18 cellular contexts compared by ENCODE assay signal in the genomic region with DNA sequence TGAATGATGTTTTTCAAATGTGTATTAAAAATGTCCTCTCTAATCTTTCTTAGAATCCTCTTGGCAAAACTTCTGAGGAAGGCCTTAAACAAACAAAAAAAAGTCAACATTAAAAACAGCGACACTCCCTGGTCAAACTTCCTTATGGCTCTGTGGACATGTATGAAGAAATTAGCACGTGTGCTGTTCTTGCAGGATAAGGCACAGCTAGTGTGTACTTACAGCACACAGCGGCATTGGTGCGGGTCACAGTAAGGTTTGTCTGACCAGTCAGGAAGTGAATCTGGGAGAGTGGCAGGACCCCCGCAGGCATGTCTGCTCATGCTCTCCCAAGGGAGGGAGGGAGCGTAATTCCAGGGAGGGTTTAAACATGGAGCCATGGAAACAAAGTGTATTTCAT. TPM values are rescaled to one million over a fixed set of nuclear protein-coding genes. Genes with fewer than 3 reads are reported as not detected.
DNase-seq lines count a peak whose midpoint lies in the region; ATAC-seq and TF ChIP-seq lines count a peak whose summit lies in the region.
"Had no signal": no experiment of that assay in that cellular context is flagged by ENCODE, and none has a peak within 500 bp of the region (broad histone marks: within the 10 kb centered on the region; RNA-seq: fewer than 3 reads in every experiment).

No MANE protein-coding gene starts in this region.

- ATAC-seq in GM18861 (IDR thresholded peaks at IDR 0.05; ENCODE audit: unreplicated experiment): no peak
- ATAC-seq: T-cell had no signal

- TF ChIP-seq CTCF in esophagus muscularis mucosa (IDR thresholded peaks at IDR 0.05) (no peak), progenitor cell of endocrine pancreas (IDR thresholded peaks at IDR 0.05; ENCODE audit: unreplicated experiment) (peak; percentile 26)

- H3K4me3 ChIP-seq in esophagus muscularis mucosa: no peak overlapping the region
- H3K4me3 ChIP-seq: ascending aorta, smooth muscle cell had no signal

- TF ChIP-seq EP300 in esophagus muscularis mucosa (IDR thresholded peaks at IDR 0.05): no peak

- no peaks in the 10 kb centered on the region for H3K27me3 Mint-ChIP-seq in progenitor cell of endocrine pancreas

- H3K4me1 ChIP-seq in esophagus muscularis mucosa: peaks cover 0 to 21% (median 20%) of the 10 kb centered on the region in 4 donors

- no peaks in the 10 kb centered on the region for H3K27me3 ChIP-seq in esophagus muscularis mucosa
- H3K27me3 ChIP-seq: ascending aorta had no signal

- H3K9me3 Mint-ChIP-seq in progenitor cell of endocrine pancreas (ENCODE audit: low read depth): peaks cover 4% of the 10 kb centered on the region
- H3K9me3 Mint-ChIP-seq: activated CD4-positive, alpha-beta T cell treated with anti-CD3 and anti-CD28 coated beads, Interleukin-2, amount 10 ng/mL, durations not matched to agents 7 days and 5 days; activated T-helper 1 cell treated with anti-CD3 and anti-CD28 coated beads, Interleukin-12 subunit alpha, Interleukin-12 subunit beta, Interleukin-2, Interleukin-4 antibody, amounts not matched to agents 30 ng/mL and 10 ng/mL and 1 ng/mL, durations not matched to agents 14 hours and 24 hours and 36 hours; neural crest cell had no signal

- intact Hi-C loops in esophagus muscularis mucosa (cut with DNase I): no loop called here

- WGBS in esophagus muscularis mucosa: 83% methylated on average over 6 of the region's 6 CpGs

- peaks cover 4% of the 10 kb centered on the region for H3K4me1 Mint-ChIP-seq in progenitor cell of endocrine pancreas (ENCODE audit: low read depth)
- H3K4me1 Mint-ChIP-seq: activated CD4-positive, alpha-beta T cell treated with anti-CD3 and anti-CD28 coated beads, Interleukin-2, amount 10 ng/mL, durations not matched to agents 7 days and 5 days; T-cell had no signal

- no peak overlapping the region for H3K4me3 Mint-ChIP-seq in progenitor cell of endocrine pancreas (ENCODE audit: low read depth)
- H3K4me3 Mint-ChIP-seq: activated CD4-positive, alpha-beta T cell treated with anti-CD3 and anti-CD28 coated beads, Interleukin-2, amount 10 ng/mL, durations not matched to agents 7 days and 5 days; activated T-helper 1 cell treated with anti-CD3 and anti-CD28 coated beads, Interleukin-12 subunit alpha, Interleukin-12 subunit beta, Interleukin-2, Interleukin-4 antibody, amounts not matched to agents 30 ng/mL and 10 ng/mL and 1 ng/mL, durations not matched to agents 14 hours and 24 hours and 36 hours; neural crest cell; T-cell had no signal

- no peak overlapping the region for H3K27ac ChIP-seq in esophagus muscularis mucosa (replicated peaks in 1 of 4)
- H3K27ac ChIP-seq: ascending aorta had no signal

- TF ChIP-seq POLR2A in esophagus muscularis mucosa (IDR thresholded peaks at IDR 0.05; ENCODE audit: low read depth): no peak

- H3K36me3 Mint-ChIP-seq in progenitor cell of endocrine pancreas (ENCODE audit: insufficient read depth): peaks cover 6% of the 10 kb centered on the region

- no peaks in the 10 kb centered on the region for H3K36me3 ChIP-seq in esophagus muscularis mucosa
- H3K36me3 ChIP-seq: ascending aorta had no signal

- peak; percentile 15 for DNase-seq in HCEC 1CT
- peak; percentile 44 for DNase-seq in RPMI7951 (ENCODE audit: low read depth)
- DNase-seq in esophagus muscularis mucosa (ENCODE audit: extremely low spot score): peak; percentile 74
- DNase-seq in progenitor cell of endocrine pancreas (ENCODE audit: low spot score, unreplicated experiment): no peak
- no peak for DNase-seq in NCI-H2227 treated with DMSO at 0.1 percent for 48 hours (lab: John Stamatoyannopoulos, UW)
- no peak for DNase-seq in DMS153 (lab: John Stamatoyannopoulos, UW)
- DNase-seq: activated CD4-positive, alpha-beta T cell treated with anti-CD3 and anti-CD28 coated beads, Interleukin-2, amount 10 ng/mL, durations not matched to agents 7 days and 5 days; effector memory CD4-positive, alpha-beta T cell; Karpas-422; NCI-H2107; T-cell had no signal

- H3K27ac Mint-ChIP-seq in progenitor cell of endocrine pancreas: no peak overlapping the region
- H3K27ac Mint-ChIP-seq: activated CD4-positive, alpha-beta T cell treated with anti-CD3 and anti-CD28 coated beads, Interleukin-2, amount 10 ng/mL, durations not matched to agents 7 days and 5 days; activated T-helper 1 cell treated with anti-CD3 and anti-CD28 coated beads, Interleukin-12 subunit alpha, Interleukin-12 subunit beta, Interleukin-2, Interleukin-4 antibody, amounts not matched to agents 30 ng/mL and 10 ng/mL and 1 ng/mL, durations not matched to agents 14 hours and 24 hours and 36 hours; T-cell had no signal

- H3K9me3 ChIP-seq in esophagus muscularis mucosa: no peaks in the 10 kb centered on the region

RNA-seq across cellular contexts. Expression of a gene that starts 38.8 kb away (rescaled TPM):
- total RNA-seq in RPMI7951 (2014; rRNA removed; shearing (Covaris generic)): 0.36 and 1.3 TPM in 2 replicates
- under 1 TPM in 3 of 4 donors, not detected in 1; 0.26 to 0.52 (median 0.33) TPM for total RNA-seq in esophagus muscularis mucosa
- total RNA-seq in progenitor cell of endocrine pancreas: 2.4 and 3.0 TPM in 2 replicates
- total RNA-seq: ascending aorta, glomerular endothelial cell, temporal lobe had no signal

Comparison
In these comparisons a context has a peak if more than half of its experiments do, and no peak if none do; other contexts are left out.
1. DNase-seq: peak in HCEC 1CT (single experiment), RPMI7951 (single experiment) and esophagus muscularis mucosa (single experiment); none in progenitor cell of endocrine pancreas (single experiment), NCI-H2227 treated with DMSO at 0.1 percent for 48 hours (single experiment) and DMS153 (single experiment).